Comparison of ENCODE assay signal across 8 cellular contexts in the genomic region with DNA sequence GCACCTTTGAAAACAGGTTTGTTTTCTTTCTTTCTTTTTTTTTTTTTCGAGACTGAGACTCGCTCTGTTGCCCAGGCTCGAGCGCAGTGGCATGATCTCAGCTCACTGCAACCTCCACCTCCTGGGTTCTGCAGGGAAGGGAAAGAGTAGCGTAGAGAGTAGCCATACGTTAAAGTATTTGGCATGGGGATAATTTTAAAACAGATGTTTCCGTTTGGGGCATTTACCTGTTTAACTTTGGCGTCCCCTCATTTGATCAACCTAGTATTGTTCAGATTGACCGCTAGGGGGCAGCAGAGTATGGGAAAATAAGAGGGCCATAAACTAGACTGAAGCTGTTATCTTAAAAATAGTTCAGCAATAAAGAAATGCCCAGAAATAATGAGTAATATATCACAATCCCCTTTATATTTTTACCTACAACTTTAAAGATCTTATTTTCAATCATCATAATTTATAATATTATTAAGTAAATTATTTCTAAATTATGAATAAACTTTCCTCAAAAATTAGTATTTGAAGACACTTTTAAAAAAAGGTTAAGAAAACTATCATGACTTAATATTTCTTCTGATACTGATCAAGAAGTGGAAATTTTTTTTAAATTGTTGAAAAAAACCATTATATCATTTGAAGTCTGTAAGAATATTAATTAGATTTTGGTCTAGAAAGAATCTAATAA. TPM values are rescaled to one million over a fixed set of nuclear protein-coding genes. Genes with fewer than 3 reads are reported as not detected.
A peak's percentile ranks its signal among the peaks of the same experiment; 100 is the strongest.
DNase-seq lines count a peak whose midpoint lies in the region; ATAC-seq and TF ChIP-seq lines count a peak whose summit lies in the region.

No MANE protein-coding gene starts in this region.

- H3K36me3 ChIP-seq in SJSA1 = no peaks in the 10 kb centered on the region

- ATAC-seq in GM21786 (IDR thresholded peaks at IDR 0.05; ENCODE audit: unreplicated experiment) (peak; percentile 95), HG03097 (IDR thresholded peaks at IDR 0.05; ENCODE audit: low FRiP score, unreplicated experiment) (no peak)

- H3K4me1 ChIP-seq in SJSA1 (replicated peaks) = no peaks in the 10 kb centered on the region

- H3K27me3 ChIP-seq in SJSA1 (replicated peaks) = peaks cover 14% of the 10 kb centered on the region; the same call in 1 of the 2 replicates

- intact Hi-C loops in head of caudate nucleus (cut with DNase I) = loop anchor here (5.0 kb wide), 1 partner anchor 187 kb away; no protein-coding TSS in a partner anchor

- no peaks in the 10 kb centered on the region for H3K9me3 ChIP-seq in SJSA1 (replicated peaks)

- TF ChIP-seq CTCF in LNCaP clone FGC (IDR thresholded peaks at IDR 0.05; ENCODE audit: control insufficient read depth, extremely low read depth, insufficient read depth) = peak; percentile 69

- H3K27ac ChIP-seq in SJSA1 = no peak overlapping the region

- DNase-seq in DMS79 treated with DMSO at 0.1 percent for 48 hours (lab: John Stamatoyannopoulos, UW) (peak; percentile 62), LNCaP clone FGC (ENCODE audit: low read depth) (peak; percentile 25), SJSA1 (ENCODE audit: low read depth in 1 of 2, low spot score in 2 of 2) (peak; percentile 25 to 61), head of caudate nucleus (peak in 37 of 42 donors; percentile 24 to 91 (median 72)), pulmonary artery endothelial cell (ENCODE audit: low read depth, low spot score) (peak; percentile 27)
- peak; percentile 60 for DNase-seq in activated naive CD4-positive, alpha-beta T cell treated with anti-CD3 and anti-CD28 coated beads, Interleukin-2, amount 50 U/mL, for 16 hours

- H3K4me3 ChIP-seq in LNCaP clone FGC (ENCODE audit: low read depth, low read length) (peak overlapping the region; percentile 33), SJSA1 (no peak overlapping the region)

RNA-seq across cellular contexts. Expression of gene TAAR9, which starts 7.6 kb away (rescaled TPM):
- total RNA-seq in SJSA1 (2014; rRNA removed; shearing (Covaris generic)) = not detected in 2 replicates
- total RNA-seq in pulmonary artery endothelial cell = not detected in 2 replicates

RNA-seq across cellular contexts. Expression of gene STX7, which starts 17.5 kb away (rescaled TPM):
- 28.2 and 33.1 TPM in 2 replicates for total RNA-seq in SJSA1 (2014; rRNA removed; shearing (Covaris generic))
- total RNA-seq in pulmonary artery endothelial cell = 54.1 and 73.0 TPM in 2 replicates

RNA-seq across cellular contexts. Expression of gene TAAR8, which starts 22.0 kb away (rescaled TPM):
- total RNA-seq in SJSA1 (2014; rRNA removed; shearing (Covaris generic)) = not detected in 2 replicates
- total RNA-seq in pulmonary artery endothelial cell = not detected in 2 replicates

RNA-seq across cellular contexts. Expression of gene TAAR6, which starts 39.7 kb away (rescaled TPM):
- not detected in 2 replicates for total RNA-seq in SJSA1 (2014; rRNA removed; shearing (Covaris generic))
- not detected in 2 replicates for total RNA-seq in pulmonary artery endothelial cell

RNA-seq across cellular contexts. Expression of gene TAAR5, which starts 59.1 kb away (rescaled TPM):
- not detected in 2 replicates for total RNA-seq in SJSA1 (2014; rRNA removed; shearing (Covaris generic))
- not detected in 2 replicates for total RNA-seq in pulmonary artery endothelial cell
